Comparison of ENCODE assay signal across 31 cellular contexts in genomic region chr6:114260810-114261209, GRCh38.
"Had no signal": no experiment of that assay in that cellular context is flagged by ENCODE, and none has a peak within 500 bp of the region (broad histone marks: within the 10 kb centered on the region; RNA-seq: fewer than 3 reads in every experiment).

No MANE protein-coding gene starts in this region.

- H3K9me3 ChIP-seq: adrenal gland, body of pancreas, breast epithelium had no signal

- H3K36me3 ChIP-seq: adrenal gland, brain microvascular endothelial cell, breast epithelium, cardiac muscle cell had no signal

- H3K27ac ChIP-seq: adrenal gland, body of pancreas, brain microvascular endothelial cell, breast epithelium, cardiac muscle cell, VCaP had no signal

- H3K4me3 ChIP-seq: adrenal gland, body of pancreas, breast epithelium, cardiac muscle cell had no signal

- DNase-seq: activated B cell treated with CpG ODN at 0.5 μM for 24 hours; activated CD4-positive, alpha-beta memory T cell treated with anti-CD3 and anti-CD28 coated beads for 36 hours; activated CD4-positive, alpha-beta T cell treated with anti-CD3 and anti-CD28 coated beads for 4 hours; activated CD4-positive, alpha-beta T cell treated with anti-CD3 and anti-CD28 coated beads, Interleukin-2, amount 10 ng/mL, durations not matched to agents 24 days and 14 days; activated CD4-positive, alpha-beta T cell treated with anti-CD3 and anti-CD28 coated beads, Interleukin-2, amount 50 U/mL, for 1 hour; activated CD4-positive, alpha-beta T cell treated with anti-CD3 and anti-CD28 coated beads, Interleukin-2, amount 50 U/mL, for 4 hours; activated CD4-positive, CD25-positive, alpha-beta regulatory T cell treated with anti-CD3 and anti-CD28 coated beads, Interleukin-2, amount 50 U/mL, for 72 hours; activated CD8-positive, alpha-beta memory T cell treated with anti-CD3 and anti-CD28 coated beads, Interleukin-2, amount 50 U/mL, for 4 hours; activated CD8-positive, alpha-beta T cell treated with anti-CD3 and anti-CD28 coated beads for 36 hours; activated effector memory CD4-positive, alpha-beta T cell treated with anti-CD3 and anti-CD28 coated beads, Interleukin-2, amount 50 U/mL, for 16 hours; activated gamma-delta T cell treated with Interleukin-2 at 50 U/mL for 16 hours; activated naive CD4-positive, alpha-beta T cell; activated naive CD4-positive, alpha-beta T cell treated with anti-CD3 and anti-CD28 coated beads for 36 hours; activated naive CD4-positive, alpha-beta T cell treated with anti-CD3 and anti-CD28 coated beads, Interleukin-2, amount 50 U/mL, for 16 hours; activated naive CD8-positive, alpha-beta T cell treated with anti-CD3 and anti-CD28 coated beads for 36 hours; activated T-cell treated with anti-CD3 and anti-CD28 coated beads for 4 hours; activated T-cell treated with anti-CD3 and anti-CD28 coated beads, Interleukin-2, amount 50 U/mL, for 1 hour; activated T-cell treated with anti-CD3 and anti-CD28 coated beads, Interleukin-2, amount 50 U/mL, for 4 hours; activated T-cell treated with anti-CD3 and anti-CD28 coated beads, Interleukin-2, amount 50 U/mL, for 72 hours; adrenal gland; amniotic stem cell; aorta; body of pancreas; brain microvascular endothelial cell; cerebellar nuclear complex; T-helper 1 cell; T-helper 2 cell; T-helper 9 cell had no signal

- H3K27me3 ChIP-seq: adrenal gland, body of pancreas, brain microvascular endothelial cell, breast epithelium, cardiac muscle cell had no signal

- H3K4me1 ChIP-seq: adrenal gland, body of pancreas, breast epithelium had no signal
